In the genomic region with DNA sequence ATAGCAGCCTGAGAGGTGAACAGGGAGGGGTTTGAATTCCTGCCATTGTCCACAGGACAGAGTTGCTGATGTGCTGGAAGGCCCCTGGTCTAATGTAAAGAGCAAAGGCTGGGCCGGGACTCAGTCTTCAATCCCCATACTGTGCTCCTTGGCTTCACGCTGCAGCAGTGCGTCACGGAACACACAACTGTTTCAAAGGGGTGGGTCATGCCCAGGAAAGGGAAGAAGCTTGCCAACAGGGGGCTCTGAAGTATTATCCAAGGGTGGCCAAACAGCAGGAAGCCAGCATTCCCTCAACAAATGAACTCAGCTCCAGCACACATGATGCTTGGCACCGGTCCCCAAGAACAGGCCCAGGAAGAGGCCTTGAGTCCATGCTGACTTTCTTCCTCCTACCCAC, we compare ENCODE assay signal across 10 cellular contexts.
DNase-seq lines count a peak whose midpoint lies in the region; ATAC-seq, FAIRE-seq and TF ChIP-seq lines count a peak whose summit lies in the region.
"Had no signal": no experiment of that assay in that cellular context is flagged by ENCODE, and none has a peak within 500 bp of the region (broad histone marks: within the 10 kb centered on the region; RNA-seq: fewer than 3 reads in every experiment).

No MANE protein-coding gene starts in this region.

- ATAC-seq in K562 (peak; percentile 37), GM19035 (IDR thresholded peaks at IDR 0.05; ENCODE audit: unreplicated experiment) (no peak)

- H3K36me3 ChIP-seq in MG63 (no peaks in the 10 kb centered on the region), K562 (ENCODE audit: control insufficient read depth, insufficient read depth, low read length) (no peaks in the 10 kb centered on the region), osteoblast (ENCODE audit: insufficient read depth, low read length) (no peaks in the 10 kb centered on the region)
- H3K36me3 ChIP-seq: transverse colon had no signal

- intact Hi-C loops in K562 (cut with micrococcal nuclease) = loop anchor here (5.0 to 10.0 kb wide), 3 partner anchors 191 to 1309 kb away; no protein-coding TSS in a partner anchor

- H3K27ac ChIP-seq in K562 (ENCODE audit: extremely low read depth, low read depth, low read length) (no peak overlapping the region), osteoblast (ENCODE audit: low read depth, low read length) (no peak overlapping the region)
- H3K27ac ChIP-seq: transverse colon had no signal

- H2AFZ ChIP-seq in K562 (ENCODE audit: low read depth, low read length) = peak overlapping the region; percentile 58; the same call in 1 of the 2 replicates
- peak overlapping the region; percentile 8 for H2AFZ ChIP-seq in osteoblast (ENCODE audit: low read length)

- TF ChIP-seq POLR2A in K562 (conservative IDR thresholded peaks at IDR 0.05) = no peak

- TF ChIP-seq CTCF in K562 (IDR thresholded peaks at IDR 0.05 in 2 of 3, conservative IDR thresholded peaks at IDR 0.05 in 1 of 3; ENCODE audit: insufficient read depth in 2 of 3, low read depth in 1 of 3, low read length in 3 of 3) (peak; percentile 25 to 57 (median 50); a peak in 5 of 6 replicates), osteoblast (IDR thresholded peaks at IDR 0.05; ENCODE audit: extremely low read depth, low read depth, low read length) (peak; percentile 17), GM10248 (IDR thresholded peaks at IDR 0.05; ENCODE audit: control extremely low read depth, extremely low read depth, low read depth, missing control alignments) (no peak)

- H3K4me1 ChIP-seq in K562 (replicated peaks in 1 of 2; ENCODE audit: control insufficient read depth in 2 of 2, insufficient read depth in 2 of 2, low read length in 2 of 2) (no peaks in the 10 kb centered on the region; a peak in 1 of 5 replicates), osteoblast (ENCODE audit: insufficient read depth, low read length) (peaks cover 30% of the 10 kb centered on the region)

- in situ Hi-C loops in K562 (cut with MboI) = loop anchor here (5.0 to 25.0 kb wide), 3 partner anchors 384 to 1314 kb away; no protein-coding TSS in a partner anchor

- DNase-seq in NCI-H1436 (lab: John Stamatoyannopoulos, UW) = peak; percentile 7
- no peak for DNase-seq in NCI-H1436 treated with DMSO at 0.1 percent for 48 hours (lab: John Stamatoyannopoulos, UW)
- peak; percentile 30 for DNase-seq in MG63
- DNase-seq in K562 (ENCODE audit: extremely low read depth in 1 of 4, low spot score in 3 of 4) = peak in 2 of 4 experiments; percentile 33 to 55
- peak; percentile 13 for DNase-seq in osteoblast (ENCODE audit: insufficient read length, low spot score, missing footprints)
- no peak for DNase-seq in stimulated activated CD8-positive, alpha-beta memory T cell treated with anti-CD3 and anti-CD28 coated beads, Interleukin-4, amount 100 ng/mL, for 48 hours
- no peak for DNase-seq in GM10248 (ENCODE audit: extremely low spot score)
- DNase-seq: AML-193, transverse colon had no signal

- BruUV-seq in K562 (replicated peaks; lab: Mats Ljungman, UMichigan) = no TSS peak

- POLR2A ChIA-PET in K562 (lab: Yijun Ruan, JAX) (no interaction called here), GM10248 (lab: Yijun Ruan, JAX) (no interaction called here)

- H3K79me2 ChIP-seq in K562 (ENCODE audit: control insufficient read depth, insufficient read depth, low read length) (no peaks in the 10 kb centered on the region), osteoblast (ENCODE audit: insufficient read depth, low read length) (no peaks in the 10 kb centered on the region)

- H3K4me2 ChIP-seq in K562 (ENCODE audit: insufficient read depth, low read length) (no peak overlapping the region), osteoblast (ENCODE audit: insufficient read depth, low read length) (no peak overlapping the region)

- no peak overlapping the region for H3K9ac ChIP-seq in K562 (ENCODE audit: insufficient read depth in 1 of 2, low read depth in 2 of 2, low read length in 2 of 2)

- H3K9me3 ChIP-seq in MG63 (no peaks in the 10 kb centered on the region), K562 (replicated peaks; ENCODE audit: control insufficient read depth, insufficient read depth, low read depth, low read length) (no peaks in the 10 kb centered on the region), osteoblast (ENCODE audit: low read depth, low read length) (no peaks in the 10 kb centered on the region)
- H3K9me3 ChIP-seq: transverse colon had no signal

- CTCF ChIA-PET in K562 (lab: Yijun Ruan, JAX; ENCODE audit: low intra/inter-chr PET ratio) = interaction anchor here (2.1 to 2.2 kb wide), 2 partner anchors 386 to 468 kb away, joined by 7 to 12 read pairs; no protein-coding TSS in a partner anchor
- CTCF ChIA-PET in GM10248 (lab: Yijun Ruan, JAX) = interaction anchor here (1.0 to 2.7 kb wide), 11 partner anchors 10 to 476 kb away, joined by 3 to 9 read pairs (median 3); no protein-coding TSS in a partner anchor

- WGBS in K562 (ENCODE audit: insufficient coverage, low coverage, missing lambda C conversion rate) = 25% methylated on average over 5 of the region's 5 CpGs

- TF ChIP-seq EP300 in K562 (IDR thresholded peaks at IDR 0.05; ENCODE audit: low read length) = no peak

- H3K9me1 ChIP-seq in K562 (ENCODE audit: control insufficient read depth, insufficient read depth, low read length) = no peaks in the 10 kb centered on the region

- H4K20me1 ChIP-seq in K562 (replicated peaks; ENCODE audit: control insufficient read depth, insufficient read depth, low read length) = no peaks in the 10 kb centered on the region
- H4K20me1 ChIP-seq in osteoblast (ENCODE audit: insufficient read depth, low read length) = peaks cover 3% of the 10 kb centered on the region

- peak; percentile 44 to 62; a peak in 3 of 4 replicates for TF ChIP-seq RAD21 in K562 (CRISPR knock-in tag; conservative IDR thresholded peaks at IDR 0.05 in 1 of 2, IDR thresholded peaks at IDR 0.05 in 1 of 2)

- peak; percentile 15 for FAIRE-seq in K562 (lab: Jason Lieb, UNC)

- H3K4me3 ChIP-seq in MG63 (no peak overlapping the region), K562 (no peak overlapping the region), osteoblast (ENCODE audit: insufficient read depth, low read length) (no peak overlapping the region)
- H3K4me3 ChIP-seq: transverse colon had no signal

- H3K27me3 ChIP-seq in MG63 = no peaks in the 10 kb centered on the region
- H3K27me3 ChIP-seq in K562 (ENCODE audit: control insufficient read depth in 2 of 2, insufficient read depth in 2 of 2, low read length in 2 of 2) = no peaks in the 10 kb centered on the region
- no peaks in the 10 kb centered on the region for H3K27me3 ChIP-seq in osteoblast (ENCODE audit: insufficient read depth, low read length)
- H3K27me3 ChIP-seq: transverse colon had no signal

TF ChIP-seq in K562, 482 proteins besides CTCF, POLR2A, EP300 and RAD21:
- no peak for TF ChIP-seq ATF1 (CRISPR knock-in tag; IDR thresholded peaks at IDR 0.05)
- 0 out of 2 replicates have a peak, but pooled peaks have one; percentile 13 for TF ChIP-seq ATF1 (tag; IDR thresholded peaks at IDR 0.05)
- TF ChIP-seq, protein P1, sequence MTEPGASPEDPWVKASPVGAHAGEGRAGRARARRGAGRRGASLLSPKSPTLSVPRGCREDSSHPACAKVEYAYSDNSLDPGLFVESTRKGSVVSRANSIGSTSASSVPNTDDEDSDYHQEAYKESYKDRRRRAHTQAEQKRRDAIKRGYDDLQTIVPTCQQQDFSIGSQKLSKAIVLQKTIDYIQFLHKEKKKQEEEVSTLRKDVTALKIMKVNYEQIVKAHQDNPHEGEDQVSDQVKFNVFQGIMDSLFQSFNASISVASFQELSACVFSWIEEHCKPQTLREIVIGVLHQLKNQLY (CRISPR knock-in tag; conservative IDR thresholded peaks at IDR 0.05) = no peak
- TF ChIP-seq, protein P2, sequence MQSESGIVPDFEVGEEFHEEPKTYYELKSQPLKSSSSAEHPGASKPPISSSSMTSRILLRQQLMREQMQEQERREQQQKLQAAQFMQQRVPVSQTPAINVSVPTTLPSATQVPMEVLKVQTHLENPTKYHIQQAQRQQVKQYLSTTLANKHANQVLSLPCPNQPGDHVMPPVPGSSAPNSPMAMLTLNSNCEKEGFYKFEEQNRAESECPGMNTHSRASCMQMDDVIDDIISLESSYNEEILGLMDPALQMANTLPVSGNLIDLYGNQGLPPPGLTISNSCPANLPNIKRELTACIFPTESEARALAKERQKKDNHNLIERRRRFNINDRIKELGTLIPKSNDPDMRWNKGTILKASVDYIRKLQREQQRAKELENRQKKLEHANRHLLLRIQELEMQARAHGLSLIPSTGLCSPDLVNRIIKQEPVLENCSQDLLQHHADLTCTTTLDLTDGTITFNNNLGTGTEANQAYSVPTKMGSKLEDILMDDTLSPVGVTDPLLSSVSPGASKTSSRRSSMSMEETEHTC (IDR thresholded peaks at IDR 0.05) = no peak
- TF ChIP-seq STAG1 (CRISPR knock-in tag; IDR thresholded peaks at IDR 0.05; ENCODE audit: borderline replicate concordance) = peak; percentile 22; the same call in 1 of the 2 replicates
TF ChIP-seq in K562: peak in this region for 2.

Comparison
In these comparisons a context has a peak if more than half of its experiments do, and no peak if none do; other contexts are left out.
1. DNase-seq: peak in NCI-H1436 (single experiment), MG63 (single experiment) and osteoblast (single experiment); none in NCI-H1436 treated with DMSO at 0.1 percent for 48 hours (single experiment), stimulated activated CD8-positive, alpha-beta memory T cell treated with anti-CD3 and anti-CD28 coated beads, Interleukin-4, amount 100 ng/mL, for 48 hours (single experiment) and GM10248 (single experiment).